Comparison of ENCODE assay signal across 19 cellular contexts in the genomic region with DNA sequence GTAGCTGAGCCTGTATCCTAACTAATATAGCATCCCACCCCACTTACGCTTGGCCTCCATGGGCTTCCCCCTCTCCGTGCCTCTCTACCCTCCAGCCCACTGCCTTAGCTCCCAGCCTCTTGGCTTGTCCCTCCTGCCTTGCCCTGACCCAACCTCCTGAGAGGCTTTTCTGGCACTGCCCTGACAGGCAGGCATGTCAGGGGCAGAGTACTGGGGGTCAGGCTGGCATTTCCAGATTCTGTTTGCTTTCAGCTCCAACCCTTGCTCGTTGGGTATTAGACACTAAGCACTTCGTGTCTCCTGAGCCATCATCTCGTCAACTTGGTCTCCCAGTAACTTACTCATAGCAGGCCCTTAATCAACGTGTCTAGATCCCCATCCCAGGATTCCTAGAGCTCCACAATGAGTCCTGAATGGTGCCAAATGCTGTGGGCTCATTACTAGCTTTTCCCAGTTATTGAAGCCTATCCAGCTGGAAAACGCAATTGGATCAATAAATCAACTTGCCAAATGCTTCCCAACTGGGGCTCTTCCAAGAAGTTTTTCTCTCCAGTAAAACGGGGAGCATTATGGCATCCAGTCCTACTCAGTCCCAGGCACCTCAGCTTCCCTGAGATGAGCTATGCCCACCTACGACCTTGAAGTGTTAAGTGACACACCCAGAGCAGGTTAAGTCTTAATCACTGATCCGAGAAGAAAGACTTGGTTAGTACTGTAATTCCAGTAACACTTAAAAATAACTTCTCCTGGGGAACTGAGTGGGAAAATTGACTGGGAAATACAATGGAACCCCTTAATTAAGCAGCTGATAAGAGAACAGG.
DNase-seq lines count a peak whose midpoint lies in the region; ATAC-seq and TF ChIP-seq lines count a peak whose summit lies in the region.
"Had no signal": no experiment of that assay in that cellular context is flagged by ENCODE, and none has a peak within 500 bp of the region (broad histone marks: within the 10 kb centered on the region; RNA-seq: fewer than 3 reads in every experiment).

No MANE protein-coding gene starts in this region.

- no peaks in the 10 kb centered on the region for H3K79me2 ChIP-seq in hepatocyte

- DNase-seq in GM03348 (ENCODE audit: low spot score) (peak; percentile 1), NCI-H446 treated with DMSO at 0.1 percent for 48 hours (lab: John Stamatoyannopoulos, UW) (peak; percentile 93), hepatocyte (ENCODE audit: low spot score) (no peak), posterior vena cava (ENCODE audit: low spot score) (peak; percentile 36), SW480 (ENCODE audit: low spot score) (no peak), iPS-NIHi7 (ENCODE audit: extremely low spot score) (no peak)
- DNase-seq: C1 segment of cervical spinal cord, DMS 273 treated with DMSO at 0.1 percent for 48 hours, NCI-H1417 treated with DMSO at 0.1 percent for 48 hours, NCI-H2029 treated with DMSO at 0.1 percent for 48 hours, NCI-H2171 treated with DMSO at 0.1 percent for 48 hours, NCI-H510A, NCI-H774, RPMI8226, SJCRH30 had no signal

- no peaks in the 10 kb centered on the region for H4K20me1 ChIP-seq in hepatocyte (ENCODE audit: insufficient read depth, poor library complexity, severe bottlenecking)

- no peak for TF ChIP-seq CTCF in hepatocyte (IDR thresholded peaks at IDR 0.05; ENCODE audit: poor library complexity)

- no peak overlapping the region for H2AFZ ChIP-seq in hepatocyte

- H3K4me3 ChIP-seq in hepatocyte = no peak overlapping the region
- H3K4me3 ChIP-seq: HAP-1, K562 had no signal

- H3K4me1 ChIP-seq in hepatocyte (ENCODE audit: insufficient read depth) = peaks cover 7% of the 10 kb centered on the region
- H3K4me1 ChIP-seq: HAP-1 had no signal

- no peaks in the 10 kb centered on the region for H3K36me3 ChIP-seq in hepatocyte (replicated peaks; ENCODE audit: insufficient read depth, low read depth)
- H3K36me3 ChIP-seq: HAP-1, SJCRH30 had no signal

- H3K9me2 ChIP-seq in hepatocyte (replicated peaks; ENCODE audit: insufficient read depth) = no peaks in the 10 kb centered on the region

- intact Hi-C loops in posterior vena cava (cut with DNase I) = no loop called here

- no peaks in the 10 kb centered on the region for H3K9me3 ChIP-seq in hepatocyte (ENCODE audit: low read depth)
- H3K9me3 ChIP-seq: HAP-1, SJCRH30 had no signal

- WGBS in hepatocyte (ENCODE audit: low lambda C conversion rate, missing lambda C conversion rate) = 92% methylated on average over 10 of the region's 10 CpGs

- no peak overlapping the region for H3K4me2 ChIP-seq in hepatocyte

- peak overlapping the region; percentile 83 for H3K27ac ChIP-seq in hepatocyte
- H3K27ac ChIP-seq: HL-60, SJCRH30 had no signal

- ATAC-seq in HG02938 (IDR thresholded peaks at IDR 0.05; ENCODE audit: unreplicated experiment) = no peak
- ATAC-seq: K562 had no signal

- H3K27me3 ChIP-seq in hepatocyte = no peaks in the 10 kb centered on the region
- H3K27me3 ChIP-seq: SJCRH30 had no signal

Comparison
In these comparisons a context has a peak if more than half of its experiments do, and no peak if none do; other contexts are left out.
1. DNase-seq: peak in GM03348 (single experiment), NCI-H446 treated with DMSO at 0.1 percent for 48 hours (single experiment) and posterior vena cava (single experiment); none in hepatocyte (single experiment), SW480 (single experiment) and iPS-NIHi7 (single experiment).